Comparison of ENCODE assay signal across 8 cellular contexts in the genomic region with DNA sequence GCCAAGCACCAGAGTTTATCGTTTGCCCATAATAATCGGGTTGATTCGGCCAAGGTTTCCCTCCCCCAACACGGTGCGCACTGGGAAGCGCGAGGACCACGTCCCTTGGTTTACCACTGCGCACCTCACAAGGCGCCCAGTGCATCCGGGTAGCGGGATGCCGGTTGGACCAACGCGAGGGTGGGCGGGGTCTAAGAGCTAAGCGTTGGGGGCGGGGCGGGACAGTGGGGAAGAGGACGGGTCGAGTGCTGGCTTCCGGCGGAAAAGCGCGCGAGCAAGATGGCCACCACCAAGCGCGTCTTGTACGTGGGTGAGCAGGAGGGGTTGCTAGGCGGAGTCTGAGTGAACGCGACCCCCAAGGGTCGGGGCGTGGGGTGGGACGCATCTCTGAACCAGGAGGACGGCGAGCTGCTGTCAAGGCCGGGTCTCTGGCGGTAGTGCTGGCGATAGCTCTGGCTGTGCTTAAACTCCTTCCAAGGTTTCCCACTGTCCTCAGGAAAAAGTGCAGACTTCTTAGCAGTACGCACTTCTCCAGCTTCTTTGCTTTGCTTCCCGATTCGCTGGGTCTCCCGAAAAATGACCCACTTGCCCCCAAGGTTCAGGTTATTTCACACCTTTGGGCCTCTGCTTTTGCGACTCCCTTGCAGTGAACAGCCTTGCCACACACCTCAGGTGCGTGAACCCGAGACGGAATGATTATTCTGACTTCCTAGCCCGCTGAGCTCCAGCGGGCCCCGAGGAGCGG. TPM values are rescaled to one million over a fixed set of nuclear protein-coding genes. Genes with fewer than 3 reads are reported as not detected.
DNase-seq lines count a peak whose midpoint lies in the region; ATAC-seq lines count a peak whose summit lies in the region.

A gene (plus strand): TSS at position 261 of the 745 bp plus-strand sequence. CDS start 19 bp downstream, at position 280.

- peak within 1 kb of the TSS; percentile 93 for H3K27ac Mint-ChIP-seq in activated T-helper 1 cell treated with anti-CD3 and anti-CD28 coated beads, Interleukin-12 subunit alpha, Interleukin-12 subunit beta, Interleukin-2, Interleukin-4 antibody, amounts not matched to agents 30 ng/mL and 10 ng/mL and 1 ng/mL, durations not matched to agents 14 hours and 24 hours and 36 hours
- peak within 1 kb of the TSS; percentile 90 to 96 (median 94) for H3K27ac Mint-ChIP-seq in naive B cell
- H3K27ac Mint-ChIP-seq in stimulated activated effector memory CD8-positive, alpha-beta T cell treated with anti-CD3 and anti-CD28 coated beads, Interleukin-12 subunit alpha, Interleukin-12 subunit beta, amount 100 ng/mL, for 72 hours = peak within 1 kb of the TSS; percentile 95

- ATAC-seq in GM21717 (IDR thresholded peaks at IDR 0.05; ENCODE audit: unreplicated experiment) (peak; percentile 88), naive B cell (ENCODE audit: low read depth in 2 of 2) (peak; percentile 98)
- peak; percentile 98 for ATAC-seq in stimulated activated effector memory CD8-positive, alpha-beta T cell treated with anti-CD3 and anti-CD28 coated beads, Interleukin-12 subunit alpha, Interleukin-12 subunit beta, amount 100 ng/mL, for 72 hours

- intact Hi-C loops in activated T-helper 1 cell treated with anti-CD3 and anti-CD28 coated beads, Interleukin-12 subunit alpha, Interleukin-12 subunit beta, Interleukin-2, Interleukin-4 antibody, amounts not matched to agents 30 ng/mL and 10 ng/mL and 1 ng/mL, durations not matched to agents 14 hours and 24 hours and 36 hours (cut with micrococcal nuclease) = loop anchor here (1.0 to 5.0 kb wide), 5 partner anchors 46 to 304 kb away; a partner anchor contains a TSS

- in situ Hi-C loops in Caki2 (cut with HindIII; ENCODE audit: low pct_unique_long_range_greater_than_20kb, low sequenced_read_pairs) = no loop called here

- peaks cover 28% of the 10 kb centered on the region for H3K36me3 Mint-ChIP-seq in activated T-helper 1 cell treated with anti-CD3 and anti-CD28 coated beads, Interleukin-12 subunit alpha, Interleukin-12 subunit beta, Interleukin-2, Interleukin-4 antibody, amounts not matched to agents 30 ng/mL and 10 ng/mL and 1 ng/mL, durations not matched to agents 14 hours and 24 hours and 36 hours (ENCODE audit: low read depth)
- peaks cover 4 to 24% of the 10 kb centered on the region in 2 donors for H3K36me3 Mint-ChIP-seq in naive B cell
- peaks cover 43% of the 10 kb centered on the region for H3K36me3 Mint-ChIP-seq in stimulated activated effector memory CD8-positive, alpha-beta T cell treated with anti-CD3 and anti-CD28 coated beads, Interleukin-12 subunit alpha, Interleukin-12 subunit beta, amount 100 ng/mL, for 72 hours

- H3K9me3 Mint-ChIP-seq in activated T-helper 1 cell treated with anti-CD3 and anti-CD28 coated beads, Interleukin-12 subunit alpha, Interleukin-12 subunit beta, Interleukin-2, Interleukin-4 antibody, amounts not matched to agents 30 ng/mL and 10 ng/mL and 1 ng/mL, durations not matched to agents 14 hours and 24 hours and 36 hours = peaks cover 6% of the 10 kb centered on the region
- H3K9me3 Mint-ChIP-seq in naive B cell = peaks cover 0 to 13% (median 2%) of the 10 kb centered on the region in 7 donors
- no peaks in the 10 kb centered on the region for H3K9me3 Mint-ChIP-seq in stimulated activated effector memory CD8-positive, alpha-beta T cell treated with anti-CD3 and anti-CD28 coated beads, Interleukin-12 subunit alpha, Interleukin-12 subunit beta, amount 100 ng/mL, for 72 hours

- H3K27me3 Mint-ChIP-seq in activated T-helper 1 cell treated with anti-CD3 and anti-CD28 coated beads, Interleukin-12 subunit alpha, Interleukin-12 subunit beta, Interleukin-2, Interleukin-4 antibody, amounts not matched to agents 30 ng/mL and 10 ng/mL and 1 ng/mL, durations not matched to agents 14 hours and 24 hours and 36 hours (ENCODE audit: insufficient read depth) = no peaks in the 10 kb centered on the region
- peaks cover 19 to 38% (median 33%) of the 10 kb centered on the region in 3 donors for H3K27me3 Mint-ChIP-seq in naive B cell

- peak; percentile 74 for DNase-seq in Caki2 (ENCODE audit: low read depth)
- peak; percentile 85 to 92 for DNase-seq in Kasumi-1 (lab: John Stamatoyannopoulos, UW)
- DNase-seq in RPMI8226 = peak; percentile 96
- peak; percentile 83 for DNase-seq in activated T-helper 1 cell treated with anti-CD3 and anti-CD28 coated beads, Interleukin-12 subunit alpha, Interleukin-12 subunit beta, Interleukin-2, Interleukin-4 antibody, amounts not matched to agents 30 ng/mL and 10 ng/mL and 1 ng/mL, durations not matched to agents 14 hours and 24 hours and 36 hours (ENCODE audit: low spot score)
- peak; percentile 84 for DNase-seq in fibroblast of gingiva (ENCODE audit: low read depth)
- DNase-seq in naive B cell = peak; percentile 78
- peak; percentile 78 to 92 for DNase-seq in stimulated activated effector memory CD8-positive, alpha-beta T cell treated with anti-CD3 and anti-CD28 coated beads, Interleukin-12 subunit alpha, Interleukin-12 subunit beta, amount 100 ng/mL, for 72 hours (ENCODE audit: low spot score in 2 of 2)

- H3K4me1 Mint-ChIP-seq in activated T-helper 1 cell treated with anti-CD3 and anti-CD28 coated beads, Interleukin-12 subunit alpha, Interleukin-12 subunit beta, Interleukin-2, Interleukin-4 antibody, amounts not matched to agents 30 ng/mL and 10 ng/mL and 1 ng/mL, durations not matched to agents 14 hours and 24 hours and 36 hours (ENCODE audit: low read depth) = peaks cover 67% of the 10 kb centered on the region
- H3K4me1 Mint-ChIP-seq in naive B cell = peaks cover 19 to 32% (median 21%) of the 10 kb centered on the region in 3 donors
- H3K4me1 Mint-ChIP-seq in stimulated activated effector memory CD8-positive, alpha-beta T cell treated with anti-CD3 and anti-CD28 coated beads, Interleukin-12 subunit alpha, Interleukin-12 subunit beta, amount 100 ng/mL, for 72 hours = peaks cover 38% of the 10 kb centered on the region

- peak within 1 kb of the TSS; percentile 96 for H3K4me3 Mint-ChIP-seq in activated T-helper 1 cell treated with anti-CD3 and anti-CD28 coated beads, Interleukin-12 subunit alpha, Interleukin-12 subunit beta, Interleukin-2, Interleukin-4 antibody, amounts not matched to agents 30 ng/mL and 10 ng/mL and 1 ng/mL, durations not matched to agents 14 hours and 24 hours and 36 hours
- H3K4me3 Mint-ChIP-seq in naive B cell = peak within 1 kb of the TSS; percentile 93 to 99 (median 97)
- H3K4me3 Mint-ChIP-seq in stimulated activated effector memory CD8-positive, alpha-beta T cell treated with anti-CD3 and anti-CD28 coated beads, Interleukin-12 subunit alpha, Interleukin-12 subunit beta, amount 100 ng/mL, for 72 hours = peak within 1 kb of the TSS; percentile 89

RNA-seq across cellular contexts. Expression of the gene that starts here (rescaled TPM):
- 50.3 and 55.9 TPM in 2 replicates for total RNA-seq in Caki2 (2014; rRNA removed; shearing (Covaris generic); ENCODE audit: low replicate concordance)
- 68.1 and 75.0 TPM in 2 replicates for total RNA-seq in activated T-helper 1 cell treated with anti-CD3 and anti-CD28 coated beads, Interleukin-12 subunit alpha, Interleukin-12 subunit beta, Interleukin-2, Interleukin-4 antibody, amounts not matched to agents 30 ng/mL and 10 ng/mL and 1 ng/mL, durations not matched to agents 14 hours and 24 hours and 36 hours
- 100 to 1,000 TPM in 2 of 6 donors, 10 to 100 TPM in 4; 52.8 to 118 (median 82.0) TPM for polyA plus RNA-seq in naive B cell (ENCODE audit: low read depth in 6 of 6)

Comparison
In these comparisons a context has a peak if more than half of its experiments do, and no peak if none do; other contexts are left out.
1. Peak in every context shown above with its lines: DNase-seq and ATAC-seq.